ENCODE assay signal across 13 cellular contexts in genomic region chr6:144340541-144341371, GRCh38. TPM values are rescaled to one million over a fixed set of nuclear protein-coding genes. Genes with fewer than 3 reads are reported as not detected.
A peak's percentile ranks its signal among the peaks of the same experiment; 100 is the strongest.
DNase-seq lines count a peak whose midpoint lies in the region; ATAC-seq and TF ChIP-seq lines count a peak whose summit lies in the region.
"Had no signal": no experiment of that assay in that cellular context is flagged by ENCODE, and none has a peak within 500 bp of the region (broad histone marks: within the 10 kb centered on the region; RNA-seq: fewer than 3 reads in every experiment).

No MANE protein-coding gene starts in this region.

- H2BK12ac ChIP-seq in trophoblast cell (ENCODE audit: low read length) = no peak overlapping the region

- no peak overlapping the region for H3K14ac ChIP-seq in trophoblast cell (ENCODE audit: low read length)

- no peak for TF ChIP-seq CTCF in NB4 (IDR thresholded peaks at IDR 0.05; ENCODE audit: low read depth, low read length)
- no peak for TF ChIP-seq CTCF in natural killer cell (IDR thresholded peaks at IDR 0.05)
- no peak for TF ChIP-seq CTCF in GM20000 (IDR thresholded peaks at IDR 0.05; ENCODE audit: extremely low read depth, missing control alignments)

- peak overlapping the region in 1 of 4 donors; percentile 34 for H3K4me3 Mint-ChIP-seq in CD4-positive, CD25-positive, alpha-beta regulatory T cell
- no peak overlapping the region for H3K4me3 Mint-ChIP-seq in effector memory CD8-positive, alpha-beta T cell
- peak overlapping the region; percentile 35 for H3K4me3 Mint-ChIP-seq in natural killer cell
- H3K4me3 Mint-ChIP-seq: CD8-positive, alpha-beta T cell; T-helper 2 cell treated with Interferon-gamma antibody and Interleukin-4, amounts not matched to agents 5 μg/mL and 100 μg/mL, for 36 hours had no signal

- no peaks in the 10 kb centered on the region for H3K27me3 ChIP-seq in CD4-positive, CD25-positive, alpha-beta regulatory T cell (ENCODE audit: control insufficient read depth, insufficient read depth, low read length)
- H3K27me3 ChIP-seq in trophoblast cell (ENCODE audit: insufficient read depth, low read length) = no peaks in the 10 kb centered on the region
- H3K27me3 ChIP-seq: cardiac muscle cell, gastroesophageal sphincter, MG63 had no signal

- H3K23ac ChIP-seq in trophoblast cell (ENCODE audit: low read length) = no peak overlapping the region

- TF ChIP-seq POLR2A in NB4 (IDR thresholded peaks at IDR 0.05; ENCODE audit: extremely low read depth, insufficient read length) = no peak

- H3K27ac Mint-ChIP-seq in CD4-positive, CD25-positive, alpha-beta regulatory T cell = peak overlapping the region in 2 of 3 donors; percentile 86 to 89
- peak overlapping the region; percentile 8 to 65 for H3K27ac Mint-ChIP-seq in effector memory CD8-positive, alpha-beta T cell
- peak overlapping the region; percentile 90 to 99 for H3K27ac Mint-ChIP-seq in natural killer cell
- H3K27ac Mint-ChIP-seq: CD8-positive, alpha-beta T cell; T-helper 2 cell treated with Interferon-gamma antibody and Interleukin-4, amounts not matched to agents 5 μg/mL and 100 μg/mL, for 36 hours had no signal

- no peak for DNase-seq in CD4-positive, CD25-positive, alpha-beta regulatory T cell
- DNase-seq in NB4 (ENCODE audit: low read depth) (peak; percentile 65), natural killer cell (no peak), trophoblast cell (no peak), SW480 (ENCODE audit: low spot score) (no peak), GM20000 (ENCODE audit: low spot score) (no peak)
- no peak for DNase-seq in effector memory CD8-positive, alpha-beta T cell
- DNase-seq: CD8-positive, alpha-beta T cell; MG63 had no signal

- H3K4me1 Mint-ChIP-seq in CD4-positive, CD25-positive, alpha-beta regulatory T cell = peaks cover 36 to 80% (median 61%) of the 10 kb centered on the region in 4 donors
- peaks cover 50 to 71% of the 10 kb centered on the region in 2 donors for H3K4me1 Mint-ChIP-seq in effector memory CD8-positive, alpha-beta T cell (ENCODE audit: low read depth in 2 of 2)
- peaks cover 83 to 94% of the 10 kb centered on the region in 2 donors for H3K4me1 Mint-ChIP-seq in natural killer cell

- no CpG with 5 or more reads among the region's 5 CpGs for WGBS in trophoblast cell (ENCODE audit: extremely low coverage, insufficient coverage, insufficient read length)

- H2AFZ ChIP-seq in trophoblast cell (ENCODE audit: insufficient read depth, low read length, poor library complexity) = no peak overlapping the region

- no peak overlapping the region for H3K4ac ChIP-seq in trophoblast cell (ENCODE audit: low read depth, low read length)

- H3K27me3 Mint-ChIP-seq in CD4-positive, CD25-positive, alpha-beta regulatory T cell = no peaks in the 10 kb centered on the region
- no peaks in the 10 kb centered on the region for H3K27me3 Mint-ChIP-seq in effector memory CD8-positive, alpha-beta T cell
- no peaks in the 10 kb centered on the region for H3K27me3 Mint-ChIP-seq in natural killer cell (ENCODE audit: low read depth in 2 of 2)

- no peaks in the 10 kb centered on the region for H3K36me3 Mint-ChIP-seq in CD4-positive, CD25-positive, alpha-beta regulatory T cell
- peaks cover 18% of the 10 kb centered on the region for H3K36me3 Mint-ChIP-seq in effector memory CD8-positive, alpha-beta T cell (ENCODE audit: insufficient read depth)
- H3K36me3 Mint-ChIP-seq in natural killer cell = no peaks in the 10 kb centered on the region

- H3K4me2 ChIP-seq in trophoblast cell (ENCODE audit: low read length) = no peak overlapping the region

- H2BK120ac ChIP-seq in trophoblast cell (ENCODE audit: insufficient read depth, low read length, poor library complexity) = no peak overlapping the region

- no peaks in the 10 kb centered on the region for H3K9me3 ChIP-seq in CD4-positive, CD25-positive, alpha-beta regulatory T cell (ENCODE audit: control insufficient read depth in 2 of 2, low read length in 2 of 2)
- H3K9me3 ChIP-seq in trophoblast cell (ENCODE audit: insufficient read depth, low read depth, low read length) = no peaks in the 10 kb centered on the region
- H3K9me3 ChIP-seq: gastroesophageal sphincter, MG63 had no signal

- H2AK5ac ChIP-seq in trophoblast cell (ENCODE audit: low read length) = no peak overlapping the region

- no peak overlapping the region for H3K9ac ChIP-seq in trophoblast cell (ENCODE audit: low read length)

- no peak overlapping the region for H2BK5ac ChIP-seq in trophoblast cell (ENCODE audit: low read depth, low read length, poor library complexity)

- H3K36me3 ChIP-seq in CD4-positive, CD25-positive, alpha-beta regulatory T cell (ENCODE audit: control insufficient read depth, insufficient read depth, low read length) = no peaks in the 10 kb centered on the region
- no peaks in the 10 kb centered on the region for H3K36me3 ChIP-seq in trophoblast cell (ENCODE audit: control insufficient read depth in 1 of 2, insufficient read depth in 2 of 2, low read length in 2 of 2)
- H3K36me3 ChIP-seq: cardiac muscle cell, MG63 had no signal

- H3K27ac ChIP-seq in CD4-positive, CD25-positive, alpha-beta regulatory T cell (ENCODE audit: insufficient read depth, low read length, poor library complexity, severe bottlenecking) = no peak overlapping the region
- no peak overlapping the region for H3K27ac ChIP-seq in trophoblast cell (ENCODE audit: low read depth, low read length)
- H3K27ac ChIP-seq: cardiac muscle cell had no signal

- H3K4me1 ChIP-seq in CD4-positive, CD25-positive, alpha-beta regulatory T cell (ENCODE audit: control insufficient read depth, insufficient read depth, low read length, poor library complexity, severe bottlenecking) = peaks cover 62% of the 10 kb centered on the region
- H3K4me1 ChIP-seq in trophoblast cell (ENCODE audit: control insufficient read depth in 1 of 2, insufficient read depth in 2 of 2, low read length in 2 of 2) = peaks cover 8 to 13% of the 10 kb centered on the region in 2 experiments

- ATAC-seq in CD4-positive, CD25-positive, alpha-beta regulatory T cell (ENCODE audit: low read depth in 2 of 2) = no peak
- no peak for ATAC-seq in effector memory CD8-positive, alpha-beta T cell (replicated peaks)
- ATAC-seq in natural killer cell (no peak), GM21723 (IDR thresholded peaks at IDR 0.05; ENCODE audit: unreplicated experiment) (no peak)
- ATAC-seq: CD8-positive, alpha-beta T cell; gastroesophageal sphincter had no signal

- H3K18ac ChIP-seq in trophoblast cell (ENCODE audit: low read length) = no peak overlapping the region

- peaks cover 5% of the 10 kb centered on the region for H3K79me1 ChIP-seq in trophoblast cell (ENCODE audit: low read length)

- no peak overlapping the region for H4K12ac ChIP-seq in trophoblast cell (ENCODE audit: low read depth, low read length)

- no peak overlapping the region for H4K8ac ChIP-seq in trophoblast cell (ENCODE audit: low read depth, low read length)

- H3K9me3 Mint-ChIP-seq in CD4-positive, CD25-positive, alpha-beta regulatory T cell = peaks cover 0 to 1% (median 0%) of the 10 kb centered on the region in 7 donors
- H3K9me3 Mint-ChIP-seq in effector memory CD8-positive, alpha-beta T cell = no peaks in the 10 kb centered on the region
- H3K9me3 Mint-ChIP-seq in natural killer cell = no peaks in the 10 kb centered on the region
- H3K9me3 Mint-ChIP-seq: CD8-positive, alpha-beta T cell; T-helper 2 cell treated with Interferon-gamma antibody and Interleukin-4, amounts not matched to agents 5 μg/mL and 100 μg/mL, for 36 hours had no signal

- H3K79me2 ChIP-seq in trophoblast cell (ENCODE audit: control insufficient read depth, insufficient read depth, low read length, poor library complexity) = peaks cover 8% of the 10 kb centered on the region

- intact Hi-C loops in natural killer cell (cut with micrococcal nuclease) = loop anchor here (5.0 kb wide), 2 partner anchors 37 to 123 kb away; no protein-coding TSS in a partner anchor

- no peak overlapping the region for H3K4me3 ChIP-seq in CD4-positive, CD25-positive, alpha-beta regulatory T cell (ENCODE audit: low read depth, low read length)
- H3K4me3 ChIP-seq in NB4 (ENCODE audit: low read depth, low read length) = no peak overlapping the region
- no peak overlapping the region for H3K4me3 ChIP-seq in trophoblast cell (ENCODE audit: low read depth, low read length)
- H3K4me3 ChIP-seq: cardiac muscle cell, gastroesophageal sphincter, MG63 had no signal

- H4K91ac ChIP-seq in trophoblast cell (ENCODE audit: low read depth, low read length) = no peak overlapping the region

RNA-seq across cellular contexts. Expression of gene UTRN, which starts 55.6 kb away (rescaled TPM):
- total RNA-seq in CD4-positive, CD25-positive, alpha-beta regulatory T cell = 297 TPM
- 10 to 100 TPM; 34.9 to 44.4 (median 37.0) TPM for polyA plus RNA-seq in CD4-positive, CD25-positive, alpha-beta regulatory T cell
- 100 to 1,000 TPM; 584 to 715 (median 591) TPM for total RNA-seq in natural killer cell
- polyA plus RNA-seq in trophoblast cell (2013) = 23.2 and 24.1 TPM in 2 replicates

Comparison
In these comparisons a context has a peak if more than half of its experiments do, and no peak if none do; other contexts are left out.
1. H3K27ac Mint-ChIP-seq: peak in every context shown above with its lines; median percentile 94 in natural killer cell; 88 in CD4-positive, CD25-positive, alpha-beta regulatory T cell; 36 in effector memory CD8-positive, alpha-beta T cell.